In the genomic region with DNA sequence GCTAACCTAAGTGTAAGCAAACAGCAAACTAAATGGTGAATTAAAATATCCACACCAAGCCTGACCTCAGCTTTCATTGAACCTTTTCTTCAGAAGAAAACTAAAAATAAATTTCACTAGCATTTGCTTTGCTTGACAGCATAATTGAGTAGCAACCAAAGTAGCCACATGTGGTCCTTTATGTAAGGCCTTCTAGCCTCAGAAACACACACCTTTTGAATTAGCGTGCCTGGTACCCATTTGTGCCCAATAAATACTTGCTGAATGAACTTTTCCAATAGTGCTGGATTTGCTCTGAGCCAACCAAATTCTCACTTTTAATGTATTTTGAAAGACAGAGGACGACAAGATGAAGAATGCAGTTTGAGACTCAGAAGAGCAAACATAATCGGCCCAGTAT, we compare ENCODE assay signal across 8 cellular contexts. TPM values are rescaled to one million over a fixed set of nuclear protein-coding genes. Genes with fewer than 3 reads are reported as not detected.
DNase-seq lines count a peak whose midpoint lies in the region; ATAC-seq and TF ChIP-seq lines count a peak whose summit lies in the region.

No MANE protein-coding gene starts in this region.

- H3K4me1 Mint-ChIP-seq in activated T-cell treated with anti-CD3 and anti-CD28 coated beads, Interleukin-2, amount 50 U/mL, for 4 hours (ENCODE audit: low read depth): peaks cover 36% of the 10 kb centered on the region

- no peak for ATAC-seq in activated T-cell treated with anti-CD3 and anti-CD28 coated beads, Interleukin-2, amount 50 U/mL, for 4 hours
- no peak for ATAC-seq in GM21717 (IDR thresholded peaks at IDR 0.05; ENCODE audit: unreplicated experiment)

- H3K4me3 ChIP-seq in WERI-Rb-1 (ENCODE audit: low read depth, low read length): peak overlapping the region; percentile 100
- peak overlapping the region; percentile 75 for H3K4me3 ChIP-seq in iPS-11a (ENCODE audit: low read depth, low read length)

- peak overlapping the region; percentile 94 for H3K4me3 Mint-ChIP-seq in activated T-cell treated with anti-CD3 and anti-CD28 coated beads, Interleukin-2, amount 50 U/mL, for 4 hours

- H3K27ac ChIP-seq in WERI-Rb-1 (peak overlapping the region; percentile 97), substantia nigra (ENCODE audit: low read depth, low read length, poor library complexity, severe bottlenecking) (peak overlapping the region; percentile 22)

- no peaks in the 10 kb centered on the region for H3K27me3 ChIP-seq in WERI-Rb-1 (ENCODE audit: insufficient read depth, low read depth, severe bottlenecking)

- H3K36me3 Mint-ChIP-seq in activated T-cell treated with anti-CD3 and anti-CD28 coated beads, Interleukin-2, amount 50 U/mL, for 4 hours (ENCODE audit: insufficient read depth): peaks cover 7% of the 10 kb centered on the region

- H3K36me3 ChIP-seq in WERI-Rb-1: peaks cover 9% of the 10 kb centered on the region; the same call in 1 of the 2 replicates

- DNase-seq in activated T-cell treated with anti-CD3 and anti-CD28 coated beads, Interleukin-2, amount 50 U/mL, for 4 hours: no peak
- no peak for DNase-seq in activated T-cell treated with anti-CD3 and anti-CD28 coated beads, Interleukin-2, amount 50 U/mL, for 48 hours
- DNase-seq in WERI-Rb-1 (no peak), substantia nigra (lab: John Stamatoyannopoulos, UW) (no peak), SKM-1 (lab: John Stamatoyannopoulos, UW; ENCODE audit: unreplicated experiment) (no peak), NCI-H2171 (lab: John Stamatoyannopoulos, UW) (no peak)

- no peak for TF ChIP-seq CTCF in WERI-Rb-1 (IDR thresholded peaks at IDR 0.05; ENCODE audit: low read depth, low read length)

- H3K9me3 ChIP-seq in WERI-Rb-1 (ENCODE audit: severe bottlenecking): no peaks in the 10 kb centered on the region

- H3K27me3 Mint-ChIP-seq in activated T-cell treated with anti-CD3 and anti-CD28 coated beads, Interleukin-2, amount 50 U/mL, for 4 hours (ENCODE audit: low read depth): no peaks in the 10 kb centered on the region

- peaks cover 3% of the 10 kb centered on the region for H3K9me3 Mint-ChIP-seq in activated T-cell treated with anti-CD3 and anti-CD28 coated beads, Interleukin-2, amount 50 U/mL, for 4 hours

RNA-seq across cellular contexts. Expression of a gene that starts 2.1 kb away (rescaled TPM):
- 10 to 100 TPM; 42.0 to 56.0 (median 43.4) TPM for total RNA-seq in activated T-cell treated with anti-CD3 and anti-CD28 coated beads, Interleukin-2, amount 50 U/mL, for 4 hours
